Comparison of ENCODE assay signal across 9 cellular contexts in genomic region chr2:43157506-43158232, GRCh38.
DNase-seq lines count a peak whose midpoint lies in the region; ATAC-seq and TF ChIP-seq lines count a peak whose summit lies in the region.
"Had no signal": no experiment of that assay in that cellular context is flagged by ENCODE, and none has a peak within 500 bp of the region (broad histone marks: within the 10 kb centered on the region; RNA-seq: fewer than 3 reads in every experiment).

No MANE protein-coding gene starts in this region.

- H3K9me3 ChIP-seq in AG04450 (ENCODE audit: control insufficient read depth, insufficient read depth, low read length), result no peaks in the 10 kb centered on the region
- no peaks in the 10 kb centered on the region for H3K9me3 ChIP-seq in naive thymus-derived CD4-positive, alpha-beta T cell (ENCODE audit: control insufficient read depth in 2 of 3, low read length in 3 of 3)

- TF ChIP-seq CTCF in AG04450 (IDR thresholded peaks at IDR 0.05; ENCODE audit: low read depth, low read length) (no peak), KMS-11 (conservative IDR thresholded peaks at IDR 0.05; ENCODE audit: low read depth, low read length) (no peak)

- CTCF ChIA-PET in AG04450 (lab: Charles Lee), result interaction anchor here (0.6 kb wide), 1 partner anchor 291 kb away, joined by 10 read pairs; no protein-coding TSS in a partner anchor
- CTCF ChIA-PET in naive thymus-derived CD4-positive, alpha-beta T cell (lab: Charles Lee), result interaction anchor here (1.6 kb wide), 1 partner anchor 19 kb away, joined by 4 read pairs; no protein-coding TSS in a partner anchor
- CTCF ChIA-PET in HEK293T (lab: Yijun Ruan, JAX), result interaction anchor here (1.5 kb wide), 1 partner anchor 12 kb away, joined by 4 read pairs; no protein-coding TSS in a partner anchor

- ATAC-seq in naive thymus-derived CD4-positive, alpha-beta T cell, result no peak
- ATAC-seq in GM21786 (IDR thresholded peaks at IDR 0.05; ENCODE audit: unreplicated experiment), result no peak

- H2AFZ ChIP-seq in KMS-11 (ENCODE audit: low read depth), result peak overlapping the region; percentile 53

- H3K79me2 ChIP-seq in KMS-11 (ENCODE audit: insufficient read depth, low read depth), result no peaks in the 10 kb centered on the region

- H3K4me2 ChIP-seq in KMS-11, result peak overlapping the region; percentile 84

- H3K36me3 ChIP-seq in KMS-11 (ENCODE audit: insufficient read depth), result no peaks in the 10 kb centered on the region
- no peaks in the 10 kb centered on the region for H3K36me3 ChIP-seq in naive thymus-derived CD4-positive, alpha-beta T cell (ENCODE audit: control insufficient read depth in 2 of 3, insufficient read depth in 3 of 3, low read length in 3 of 3)

- H3K27ac ChIP-seq in AG04450 (ENCODE audit: low read depth, low read length) (peak overlapping the region; percentile 91), KMS-11 (peak overlapping the region; percentile 94), caudate nucleus (ENCODE audit: low read depth, low read length) (peak overlapping the region; percentile 32), substantia nigra (ENCODE audit: low read depth, low read length, poor library complexity, severe bottlenecking) (no peak overlapping the region)
- H3K27ac ChIP-seq in naive thymus-derived CD4-positive, alpha-beta T cell (ENCODE audit: low read depth, low read length), result peak overlapping the region; percentile 92

- H4K20me1 ChIP-seq in KMS-11 (ENCODE audit: insufficient read depth), result no peaks in the 10 kb centered on the region

- H3K27me3 ChIP-seq in AG04450 (ENCODE audit: control insufficient read depth, insufficient read depth, low read length), result no peaks in the 10 kb centered on the region
- no peaks in the 10 kb centered on the region for H3K27me3 ChIP-seq in KMS-11 (ENCODE audit: insufficient read depth, low read depth)
- no peaks in the 10 kb centered on the region for H3K27me3 ChIP-seq in naive thymus-derived CD4-positive, alpha-beta T cell (ENCODE audit: control insufficient read depth in 2 of 2, insufficient read depth in 2 of 2, low read length in 2 of 2)

- H3K4me3 ChIP-seq in AG04450 (ENCODE audit: low read depth, low read length), result no peak overlapping the region
- H3K4me3 ChIP-seq in KMS-11 (IDR thresholded peaks at IDR 0.05; ENCODE audit: insufficient read depth, low read depth, low read length), result no peak overlapping the region
- no peak overlapping the region for H3K4me3 ChIP-seq in naive thymus-derived CD4-positive, alpha-beta T cell (ENCODE audit: low read length)

- H3K4me3 Mint-ChIP-seq in naive thymus-derived CD4-positive, alpha-beta T cell, result peak overlapping the region in 8 of 10 donors; percentile 63 to 90 (median 86)

- peak overlapping the region; percentile 96 to 100 (median 99) for H3K27ac Mint-ChIP-seq in naive thymus-derived CD4-positive, alpha-beta T cell

- POLR2A ChIA-PET in AG04450 (lab: Yijun Ruan, JAX) (interaction anchor here (0.6 to 1.2 kb wide), 3 partner anchors 10 to 69 kb away, joined by 3 to 5 read pairs (median 3); no protein-coding TSS in a partner anchor), HEK293T (lab: Yijun Ruan, JAX) (no interaction called here)
- POLR2A ChIA-PET in naive thymus-derived CD4-positive, alpha-beta T cell (lab: Charles Lee), result interaction anchor here (0.8 to 43.2 kb wide), 4 partner anchors 2 to 134 kb away, joined by 3 to 1899 read pairs (median 1274); partner anchors contain the start of gene ZFP36L2

- intact Hi-C loops in naive thymus-derived CD4-positive, alpha-beta T cell (cut with micrococcal nuclease), result loop anchor here (1.0 kb wide), 5 partner anchors 8 to 69 kb away; partner anchors contain the start of gene ZFP36L2 (in 2 of the 2)

- no peaks in the 10 kb centered on the region for H3K9me3 Mint-ChIP-seq in naive thymus-derived CD4-positive, alpha-beta T cell

- peaks cover 0 to 6% (median 0%) of the 10 kb centered on the region in 5 donors for H3K36me3 Mint-ChIP-seq in naive thymus-derived CD4-positive, alpha-beta T cell

- peaks cover 69% of the 10 kb centered on the region for H3K4me1 ChIP-seq in KMS-11 (ENCODE audit: low read depth, poor library complexity, severe bottlenecking)
- H3K4me1 ChIP-seq in naive thymus-derived CD4-positive, alpha-beta T cell (ENCODE audit: control insufficient read depth in 2 of 2, insufficient read depth in 2 of 2, low read length in 2 of 2), result peaks cover 52 to 65% of the 10 kb centered on the region in 2 donors

- H3K27me3 Mint-ChIP-seq in naive thymus-derived CD4-positive, alpha-beta T cell, result no peaks in the 10 kb centered on the region

- DNase-seq in AG04450 (ENCODE audit: low read depth, low spot score), result no peak
- DNase-seq in caudate nucleus (lab: John Stamatoyannopoulos, UW), result no peak
- no peak for DNase-seq in naive thymus-derived CD4-positive, alpha-beta T cell
- no peak for DNase-seq in cerebellar cortex (ENCODE audit: low spot score)
- DNase-seq in substantia nigra (lab: John Stamatoyannopoulos, UW), result no peak
- DNase-seq in HEK293T (ENCODE audit: extremely low spot score), result no peak
- DNase-seq: NCI-H146 had no signal

- peaks cover 50 to 95% (median 69%) of the 10 kb centered on the region in 7 donors for H3K4me1 Mint-ChIP-seq in naive thymus-derived CD4-positive, alpha-beta T cell

- peak overlapping the region; percentile 64; the same call in 1 of the 2 replicates for H3K9ac ChIP-seq in KMS-11

TF ChIP-seq in HEK293T, 16 proteins besides CTCF, POLR2A, EP300 and RAD21:
- TF ChIP-seq BHLHE40 (IDR thresholded peaks at IDR 0.05; ENCODE audit: borderline replicate concordance) (no peak), ARNT (IDR thresholded peaks at IDR 0.05) (no peak), CTBP1 (IDR thresholded peaks at IDR 0.05; ENCODE audit: borderline replicate concordance) (no peak), FOXM1 (IDR thresholded peaks at IDR 0.05; ENCODE audit: borderline replicate concordance) (no peak), SP1 (IDR thresholded peaks at IDR 0.05) (no peak), L3MBTL2 (conservative IDR thresholded peaks at IDR 0.05) (no peak), ZNF384 (IDR thresholded peaks at IDR 0.05) (no peak), NFRKB (IDR thresholded peaks at IDR 0.05) (no peak), PKNOX1 (IDR thresholded peaks at IDR 0.05) (no peak), TARDBP (IDR thresholded peaks at IDR 0.05) (no peak), FOXA1 (IDR thresholded peaks at IDR 0.05) (no peak), HDGF (IDR thresholded peaks at IDR 0.05; ENCODE audit: borderline replicate concordance) (no peak), LEF1 (IDR thresholded peaks at IDR 0.05; ENCODE audit: borderline replicate concordance) (no peak), FOXK2 (IDR thresholded peaks at IDR 0.05) (no peak), ELF4 (IDR thresholded peaks at IDR 0.05) (no peak), SUZ12 (IDR thresholded peaks at IDR 0.05) (no peak)
